ENCODE assay signal across 22 cellular contexts in genomic region chr7:109003742-109004141, GRCh38.
DNase-seq lines count a peak whose midpoint lies in the region; ATAC-seq, FAIRE-seq and TF ChIP-seq lines count a peak whose summit lies in the region.
"Had no signal": no experiment of that assay in that cellular context is flagged by ENCODE, and none has a peak within 500 bp of the region (broad histone marks: within the 10 kb centered on the region; RNA-seq: fewer than 3 reads in every experiment).

No MANE protein-coding gene starts in this region.

- no peak overlapping the region for H3K9ac ChIP-seq in mesendoderm (ENCODE audit: low read length)

- H3K27me3 ChIP-seq in mesendoderm (ENCODE audit: insufficient read depth, low read length, poor library complexity): no peaks in the 10 kb centered on the region
- no peaks in the 10 kb centered on the region for H3K27me3 ChIP-seq in CD4-positive, alpha-beta T cell (ENCODE audit: control insufficient read depth, insufficient read depth, low read length)

- H3K27ac ChIP-seq in mesendoderm (ENCODE audit: low read depth, low read length): no peak overlapping the region
- no peak overlapping the region for H3K27ac ChIP-seq in CD4-positive, alpha-beta T cell (ENCODE audit: low read depth, low read length)

- H3K9me3 ChIP-seq in CD4-positive, alpha-beta T cell (ENCODE audit: control insufficient read depth, low read length): no peaks in the 10 kb centered on the region

- FAIRE-seq in frontal cortex (lab: Jason Lieb, UNC): no peak
- FAIRE-seq: K562, kidney had no signal

- H3K27me3 Mint-ChIP-seq in CD4-positive, alpha-beta T cell: no peaks in the 10 kb centered on the region
- H3K27me3 Mint-ChIP-seq in WTC11 (ENCODE audit: low read depth): no peaks in the 10 kb centered on the region
- H3K27me3 Mint-ChIP-seq: activated CD8-positive, alpha-beta T cell treated with anti-CD3 and anti-CD28 coated beads for 36 hours had no signal

- H3K4me1 ChIP-seq in mesendoderm (ENCODE audit: control insufficient read depth, low read depth, low read length): no peaks in the 10 kb centered on the region

- H3K4me2 ChIP-seq in mesendoderm (ENCODE audit: low read length): no peak overlapping the region

- no peak overlapping the region for H3K4me3 ChIP-seq in epithelial cell of proximal tubule (ENCODE audit: low read depth, low read length)
- no peak overlapping the region for H3K4me3 ChIP-seq in mesendoderm (ENCODE audit: low read length)
- H3K4me3 ChIP-seq: K562 had no signal

- no peak overlapping the region for H4K8ac ChIP-seq in mesendoderm (ENCODE audit: low read depth, low read length)

- DNase-seq in Caki2 (ENCODE audit: low read depth): peak; percentile 20
- peak; percentile 84 for DNase-seq in RKO (ENCODE audit: low spot score)
- peak; percentile 2 for DNase-seq in epithelial cell of proximal tubule (ENCODE audit: low read depth)
- peak; percentile 58 for DNase-seq in mesendoderm
- no peak for DNase-seq in frontal cortex (ENCODE audit: low spot score in 2 of 2)
- no peak for DNase-seq in CD4-positive, alpha-beta T cell
- DNase-seq in WTC11 (ENCODE audit: low spot score): no peak
- DNase-seq in NCI-H1436 treated with DMSO at 0.1 percent for 48 hours (lab: John Stamatoyannopoulos, UW): no peak
- DNase-seq: activated CD8-positive, alpha-beta T cell treated with anti-CD3 and anti-CD28 coated beads for 36 hours; activated naive CD4-positive, alpha-beta T cell; activated T-cell treated with anti-CD3 and anti-CD28 coated beads, Interleukin-2, amount 50 U/mL, for 1 hour; amniotic stem cell; CD8-positive, alpha-beta T cell; cerebellar nuclear complex; effector CD4-positive, alpha-beta T cell; hypothalamus; kidney; NCI-H1105 treated with DMSO at 0.1 percent for 48 hours; NCI-H2171; OCI-M1; retina had no signal

- no peaks in the 10 kb centered on the region for H3K36me3 Mint-ChIP-seq in CD4-positive, alpha-beta T cell (ENCODE audit: low read depth)
- H3K36me3 Mint-ChIP-seq in WTC11: no peaks in the 10 kb centered on the region
- H3K36me3 Mint-ChIP-seq: CD8-positive, alpha-beta T cell had no signal

- no peak overlapping the region for H2BK5ac ChIP-seq in mesendoderm (ENCODE audit: low read length)

- no peak for ATAC-seq in CD4-positive, alpha-beta T cell (ENCODE audit: poor library complexity)
- ATAC-seq in WTC11: no peak
- ATAC-seq: activated CD8-positive, alpha-beta T cell treated with anti-CD3 and anti-CD28 coated beads for 36 hours; CD8-positive, alpha-beta T cell; K562 had no signal

- no peak overlapping the region for H3K56ac ChIP-seq in mesendoderm (ENCODE audit: low read length)

- POLR2A ChIA-PET in CD4-positive, alpha-beta T cell (lab: Charles Lee): no interaction called here
- POLR2A ChIA-PET in WTC11 (lab: Charles Lee): interaction anchor here (0.6 kb wide), 1 partner anchor 1967 kb away, joined by 3 read pairs; no protein-coding TSS in a partner anchor

- H4K5ac ChIP-seq in mesendoderm (ENCODE audit: low read length): no peak overlapping the region

- H3K27ac Mint-ChIP-seq in CD4-positive, alpha-beta T cell: no peak overlapping the region
- H3K27ac Mint-ChIP-seq in WTC11: no peak overlapping the region
- H3K27ac Mint-ChIP-seq: activated CD8-positive, alpha-beta T cell treated with anti-CD3 and anti-CD28 coated beads for 36 hours; CD8-positive, alpha-beta T cell had no signal

- H3K23ac ChIP-seq in mesendoderm (ENCODE audit: low read length): no peak overlapping the region

- in situ Hi-C loops in Caki2 (cut with HindIII; ENCODE audit: low pct_unique_long_range_greater_than_20kb, low sequenced_read_pairs): no loop called here

- no peak overlapping the region for H3K18ac ChIP-seq in mesendoderm (ENCODE audit: low read length)

- H2BK120ac ChIP-seq in mesendoderm (ENCODE audit: low read depth, low read length): no peak overlapping the region

- H3K79me2 ChIP-seq in mesendoderm (ENCODE audit: control insufficient read depth, insufficient read depth, low read length): no peaks in the 10 kb centered on the region

- no peak overlapping the region for H3K4me3 Mint-ChIP-seq in CD4-positive, alpha-beta T cell
- H3K4me3 Mint-ChIP-seq in WTC11: no peak overlapping the region
- H3K4me3 Mint-ChIP-seq: activated CD8-positive, alpha-beta T cell treated with anti-CD3 and anti-CD28 coated beads for 36 hours; CD8-positive, alpha-beta T cell had no signal

- intact Hi-C loops in CD4-positive, alpha-beta T cell (cut with DNase I, micrococcal nuclease): no loop called here

- H2BK15ac ChIP-seq in mesendoderm (replicated peaks; ENCODE audit: low read depth): no peak overlapping the region

- H3K36me3 ChIP-seq in mesendoderm (ENCODE audit: control insufficient read depth, insufficient read depth, low read length): no peaks in the 10 kb centered on the region

- no peaks in the 10 kb centered on the region for H3K9me3 Mint-ChIP-seq in CD4-positive, alpha-beta T cell
- H3K9me3 Mint-ChIP-seq in WTC11: no peaks in the 10 kb centered on the region
- H3K9me3 Mint-ChIP-seq: CD8-positive, alpha-beta T cell had no signal

- H2AK5ac ChIP-seq in mesendoderm (ENCODE audit: low read length): no peak overlapping the region

- no CpG with 5 or more reads among the region's 1 CpG for WGBS in mesendoderm (ENCODE audit: extremely low coverage, insufficient coverage, low lambda C conversion rate)

- no peak overlapping the region for H3K4ac ChIP-seq in mesendoderm (ENCODE audit: low read depth, low read length)

- H3K79me1 ChIP-seq in mesendoderm (ENCODE audit: low read length): no peaks in the 10 kb centered on the region

- CTCF ChIA-PET in CD4-positive, alpha-beta T cell (lab: Charles Lee): no interaction called here
- CTCF ChIA-PET in WTC11 (lab: Charles Lee): no interaction called here

- no peak for TF ChIP-seq CTCF in epithelial cell of proximal tubule (conservative IDR thresholded peaks at IDR 0.05; ENCODE audit: low read depth, low read length)
- no peak for TF ChIP-seq CTCF in CD4-positive, alpha-beta T cell (IDR thresholded peaks at IDR 0.05)
- no peak for TF ChIP-seq CTCF in WTC11 (IDR thresholded peaks at IDR 0.05)

- no peaks in the 10 kb centered on the region for H3K4me1 Mint-ChIP-seq in CD4-positive, alpha-beta T cell (ENCODE audit: low read depth)
- peaks cover 9% of the 10 kb centered on the region; the same call in 1 of the 2 replicates for H3K4me1 Mint-ChIP-seq in WTC11

TF ChIP-seq in WTC11, 78 proteins besides CTCF, POLR2A, EP300 and RAD21:
- no peak for TF ChIP-seq SOX15 (CRISPR knock-in tag; IDR thresholded peaks at IDR 0.05)
TF ChIP-seq in WTC11: peak in this region for 0.

Comparison
In these comparisons a context has a peak if more than half of its experiments do, and no peak if none do; other contexts are left out.
1. DNase-seq: peak in Caki2 (single experiment), RKO (single experiment), epithelial cell of proximal tubule (single experiment) and mesendoderm (single experiment); none in frontal cortex (0 of 2), CD4-positive, alpha-beta T cell (0 of 10), WTC11 (single experiment) and NCI-H1436 treated with DMSO at 0.1 percent for 48 hours (single experiment).